In the genomic region with DNA sequence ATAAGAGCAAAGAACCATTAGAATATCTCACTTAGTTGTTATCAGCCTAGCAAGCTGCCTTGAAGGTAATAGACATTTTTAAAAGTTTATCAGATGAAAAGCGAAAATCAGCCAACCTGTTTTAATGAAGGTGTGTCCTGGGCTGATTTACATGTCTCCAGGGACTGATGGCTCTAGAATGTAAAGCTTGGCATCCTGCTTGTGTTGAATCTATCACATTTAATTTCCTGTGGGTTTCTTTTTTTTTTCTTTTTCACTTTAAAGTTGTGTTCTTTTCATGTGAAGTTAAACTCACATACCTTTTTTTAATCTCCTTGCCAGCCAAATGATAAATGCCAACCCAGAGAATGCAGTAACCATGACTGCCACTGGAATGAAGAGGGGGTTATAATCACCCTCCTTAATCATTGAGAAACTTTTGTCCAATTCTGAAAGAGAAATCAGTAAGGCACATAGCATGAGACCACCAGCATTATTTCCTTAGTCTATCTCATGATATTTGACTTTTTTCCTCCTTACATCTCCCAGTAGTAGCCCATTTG, we compare ENCODE assay signal across 21 cellular contexts. TPM values are rescaled to one million over a fixed set of nuclear protein-coding genes. Genes with fewer than 3 reads are reported as not detected.
DNase-seq lines count a peak whose midpoint lies in the region; ATAC-seq lines count a peak whose summit lies in the region.
"Had no signal": no experiment of that assay in that cellular context is flagged by ENCODE, and none has a peak within 500 bp of the region (broad histone marks: within the 10 kb centered on the region; RNA-seq: fewer than 3 reads in every experiment).

No MANE protein-coding gene starts in this region.

- H3K36me3 Mint-ChIP-seq in activated CD4-positive, alpha-beta T cell treated with anti-CD3 and anti-CD28 coated beads for 36 hours (ENCODE audit: low read depth): peaks cover 88% of the 10 kb centered on the region
- H3K36me3 Mint-ChIP-seq in IgD-negative memory B cell: peaks cover 47% of the 10 kb centered on the region
- peaks cover 99% of the 10 kb centered on the region for H3K36me3 Mint-ChIP-seq in activated T-helper 17 cell treated with anti-CD3 and anti-CD28 coated beads, Interleukin-2, amount 50 U/mL, for 72 hours (ENCODE audit: low read depth)
- peaks cover 55 to 84% (median 79%) of the 10 kb centered on the region in 5 donors for H3K36me3 Mint-ChIP-seq in naive thymus-derived CD4-positive, alpha-beta T cell
- H3K36me3 Mint-ChIP-seq: mesothelial cell of epicardium had no signal

- H3K36me3 ChIP-seq in naive thymus-derived CD4-positive, alpha-beta T cell (ENCODE audit: control insufficient read depth in 2 of 3, insufficient read depth in 3 of 3, low read length in 3 of 3): peaks cover 5 to 53% (median 42%) of the 10 kb centered on the region in 3 experiments
- H3K36me3 ChIP-seq: BE2C, brain microvascular endothelial cell, gastroesophageal sphincter, thyroid gland had no signal

- intact Hi-C loops in activated CD4-positive, alpha-beta T cell treated with anti-CD3 and anti-CD28 coated beads for 36 hours (cut with DNase I, micrococcal nuclease): loop anchor here in 1 of 2 experiments (10.0 kb wide), 1 partner anchor 373 kb away; the partner anchor contains the start of gene KIFAP3
- intact Hi-C loops in naive thymus-derived CD4-positive, alpha-beta T cell (cut with micrococcal nuclease): loop anchor here in 1 of 2 donors (1.0 to 10.0 kb wide), 3 partner anchors 8 to 1987 kb away; partner anchors contain the start of gene SELL

- H3K27ac ChIP-seq in naive thymus-derived CD4-positive, alpha-beta T cell (ENCODE audit: low read depth, low read length): peak overlapping the region; percentile 70
- H3K27ac ChIP-seq: brain microvascular endothelial cell, gastroesophageal sphincter, thyroid gland had no signal

- H3K4me1 ChIP-seq in naive thymus-derived CD4-positive, alpha-beta T cell (ENCODE audit: control insufficient read depth in 2 of 2, insufficient read depth in 2 of 2, low read length in 2 of 2): peaks cover 87 to 99% of the 10 kb centered on the region in 2 donors
- H3K4me1 ChIP-seq: BE2C, gastroesophageal sphincter, thyroid gland had no signal

- POLR2A ChIA-PET in activated CD4-positive, alpha-beta T cell treated with anti-CD3 and anti-CD28 coated beads for 36 hours (lab: Charles Lee): interaction anchor here (0.7 kb wide), 1 partner anchor 31 kb away, joined by 7 read pairs; no protein-coding TSS in a partner anchor
- POLR2A ChIA-PET in naive thymus-derived CD4-positive, alpha-beta T cell (lab: Charles Lee): interaction anchor here (0.7 to 13.0 kb wide), 9 partner anchors 6 to 103 kb away, joined by 3 to 216 read pairs (median 4); no protein-coding TSS in a partner anchor

- CTCF ChIA-PET in activated CD4-positive, alpha-beta T cell treated with anti-CD3 and anti-CD28 coated beads for 36 hours (lab: Charles Lee): interaction anchor here (0.7 to 3.3 kb wide), 5 partner anchors 9 to 100 kb away, joined by 3 to 20 read pairs (median 8); no protein-coding TSS in a partner anchor
- CTCF ChIA-PET in naive thymus-derived CD4-positive, alpha-beta T cell (lab: Charles Lee): interaction anchor here (0.6 to 10.3 kb wide), 9 partner anchors 8 to 1262 kb away, joined by 4 to 121 read pairs (median 5); partner anchors contain the start of gene F5

- DNase-seq in activated CD4-positive, alpha-beta T cell treated with anti-CD3 and anti-CD28 coated beads for 36 hours: no peak
- no peak for DNase-seq in activated CD4-positive, alpha-beta T cell treated with anti-CD3 and anti-CD28 coated beads, Interleukin-2, amount 50 U/mL, for 48 hours
- DNase-seq in naive thymus-derived CD4-positive, alpha-beta T cell: peak in 7 of 9 donors; percentile 53 to 81 (median 72)
- no peak for DNase-seq in GM19238 (ENCODE audit: insufficient read length, low spot score)
- no peak for DNase-seq in stimulated activated CD4-positive, alpha-beta T cell treated with anti-CD3 and anti-CD28 coated beads, Interleukin-4, amount 100 ng/mL, for 24 hours
- DNase-seq: 8988T; activated CD8-positive, alpha-beta memory T cell treated with anti-CD3 and anti-CD28 coated beads for 24 hours; BE2C; brain microvascular endothelial cell; cortex of kidney; left colon; NCI-H146; NCI-H774; SK-N-SH; thyroid gland had no signal

- no peak for ATAC-seq in activated CD4-positive, alpha-beta T cell treated with anti-CD3 and anti-CD28 coated beads for 36 hours
- ATAC-seq in activated T-helper 17 cell treated with anti-CD3 and anti-CD28 coated beads, Interleukin-2, amount 50 U/mL, for 72 hours (replicated peaks): no peak
- ATAC-seq in naive thymus-derived CD4-positive, alpha-beta T cell: peak; percentile 78
- no peak for ATAC-seq in HG03045 (IDR thresholded peaks at IDR 0.05; ENCODE audit: unreplicated experiment)
- ATAC-seq: gastroesophageal sphincter, left colon had no signal

- no peaks in the 10 kb centered on the region for H3K27me3 Mint-ChIP-seq in activated CD4-positive, alpha-beta T cell treated with anti-CD3 and anti-CD28 coated beads for 36 hours
- H3K27me3 Mint-ChIP-seq in IgD-negative memory B cell: no peaks in the 10 kb centered on the region
- no peaks in the 10 kb centered on the region for H3K27me3 Mint-ChIP-seq in activated T-helper 17 cell treated with anti-CD3 and anti-CD28 coated beads, Interleukin-2, amount 50 U/mL, for 72 hours
- no peaks in the 10 kb centered on the region for H3K27me3 Mint-ChIP-seq in naive thymus-derived CD4-positive, alpha-beta T cell

- peaks cover 2% of the 10 kb centered on the region for H3K9me3 Mint-ChIP-seq in activated CD4-positive, alpha-beta T cell treated with anti-CD3 and anti-CD28 coated beads for 36 hours (ENCODE audit: low read depth)
- no peaks in the 10 kb centered on the region for H3K9me3 Mint-ChIP-seq in IgD-negative memory B cell
- no peaks in the 10 kb centered on the region for H3K9me3 Mint-ChIP-seq in activated T-helper 17 cell treated with anti-CD3 and anti-CD28 coated beads, Interleukin-2, amount 50 U/mL, for 72 hours
- peaks cover 0 to 3% (median 0%) of the 10 kb centered on the region in 11 donors for H3K9me3 Mint-ChIP-seq in naive thymus-derived CD4-positive, alpha-beta T cell
- H3K9me3 Mint-ChIP-seq: mesothelial cell of epicardium had no signal

- no peaks in the 10 kb centered on the region for H3K27me3 ChIP-seq in naive thymus-derived CD4-positive, alpha-beta T cell (ENCODE audit: control insufficient read depth in 2 of 2, insufficient read depth in 2 of 2, low read length in 2 of 2)
- H3K27me3 ChIP-seq: brain microvascular endothelial cell, gastroesophageal sphincter, thyroid gland had no signal

- H3K9me3 ChIP-seq in naive thymus-derived CD4-positive, alpha-beta T cell (ENCODE audit: control insufficient read depth in 2 of 3, low read length in 3 of 3): no peaks in the 10 kb centered on the region
- H3K9me3 ChIP-seq: BE2C, gastroesophageal sphincter, SK-N-SH, thyroid gland had no signal

- peak overlapping the region; percentile 45 for H3K4me3 Mint-ChIP-seq in activated CD4-positive, alpha-beta T cell treated with anti-CD3 and anti-CD28 coated beads for 36 hours
- H3K4me3 Mint-ChIP-seq in IgD-negative memory B cell: peak overlapping the region; percentile 65 to 96 (median 88)
- peak overlapping the region; percentile 91 for H3K4me3 Mint-ChIP-seq in activated T-helper 17 cell treated with anti-CD3 and anti-CD28 coated beads, Interleukin-2, amount 50 U/mL, for 72 hours
- H3K4me3 Mint-ChIP-seq in naive thymus-derived CD4-positive, alpha-beta T cell: peak overlapping the region in 9 of 10 donors; percentile 63 to 99 (median 95)
- H3K4me3 Mint-ChIP-seq: mesothelial cell of epicardium had no signal

- peak overlapping the region; percentile 85 for H3K27ac Mint-ChIP-seq in activated CD4-positive, alpha-beta T cell treated with anti-CD3 and anti-CD28 coated beads for 36 hours
- H3K27ac Mint-ChIP-seq in IgD-negative memory B cell: peak overlapping the region; percentile 65 to 94 (median 82)
- H3K27ac Mint-ChIP-seq in activated T-helper 17 cell treated with anti-CD3 and anti-CD28 coated beads, Interleukin-2, amount 50 U/mL, for 72 hours: peak overlapping the region; percentile 65
- peak overlapping the region in 7 of 9 donors; percentile 66 to 97 (median 90) for H3K27ac Mint-ChIP-seq in naive thymus-derived CD4-positive, alpha-beta T cell
- H3K27ac Mint-ChIP-seq: mesothelial cell of epicardium had no signal

- H3K4me1 Mint-ChIP-seq in activated CD4-positive, alpha-beta T cell treated with anti-CD3 and anti-CD28 coated beads for 36 hours: peaks cover 98% of the 10 kb centered on the region
- peaks cover 82 to 88% (median 87%) of the 10 kb centered on the region in 3 donors for H3K4me1 Mint-ChIP-seq in IgD-negative memory B cell
- H3K4me1 Mint-ChIP-seq in activated T-helper 17 cell treated with anti-CD3 and anti-CD28 coated beads, Interleukin-2, amount 50 U/mL, for 72 hours: peaks cover 68% of the 10 kb centered on the region
- H3K4me1 Mint-ChIP-seq in naive thymus-derived CD4-positive, alpha-beta T cell: peaks cover 62 to 98% (median 90%) of the 10 kb centered on the region in 7 donors

- H3K4me3 ChIP-seq in naive thymus-derived CD4-positive, alpha-beta T cell (ENCODE audit: low read length): peak overlapping the region; percentile 38
- H3K4me3 ChIP-seq: gastroesophageal sphincter, thyroid gland had no signal

RNA-seq across cellular contexts. Expression of gene SELL, which starts 10.1 kb away (rescaled TPM):
- 100 to 1,000 TPM; 206 to 262 TPM for total RNA-seq in activated CD4-positive, alpha-beta T cell treated with anti-CD3 and anti-CD28 coated beads for 36 hours
- polyA plus RNA-seq in IgD-negative memory B cell: 1,261 TPM
- 100 to 1,000 TPM; 143 to 221 TPM for total RNA-seq in activated T-helper 17 cell treated with anti-CD3 and anti-CD28 coated beads, Interleukin-2, amount 50 U/mL, for 72 hours
- total RNA-seq in naive thymus-derived CD4-positive, alpha-beta T cell: 100 to 1,000 TPM; 303 to 633 (median 519) TPM
- polyA plus RNA-seq in naive thymus-derived CD4-positive, alpha-beta T cell: 1,000 to 10,000 TPM; 2,291 to 2,521 TPM
- total RNA-seq: epithelial cell of proximal tubule had no signal

RNA-seq across cellular contexts. Expression of gene SELE, which starts 32.5 kb away (rescaled TPM):
- total RNA-seq in activated CD4-positive, alpha-beta T cell treated with anti-CD3 and anti-CD28 coated beads for 36 hours: not detected
- not detected for polyA plus RNA-seq in IgD-negative memory B cell
- total RNA-seq in activated T-helper 17 cell treated with anti-CD3 and anti-CD28 coated beads, Interleukin-2, amount 50 U/mL, for 72 hours: not detected
- not detected for total RNA-seq in naive thymus-derived CD4-positive, alpha-beta T cell
- polyA plus RNA-seq in naive thymus-derived CD4-positive, alpha-beta T cell: not detected
- total RNA-seq: epithelial cell of proximal tubule had no signal

Comparison
In these comparisons a context has a peak if more than half of its experiments do, and no peak if none do; other contexts are left out.
1. DNase-seq: peak in naive thymus-derived CD4-positive, alpha-beta T cell (7 of 9); none in activated CD4-positive, alpha-beta T cell treated with anti-CD3 and anti-CD28 coated beads for 36 hours (single experiment), activated CD4-positive, alpha-beta T cell treated with anti-CD3 and anti-CD28 coated beads, Interleukin-2, amount 50 U/mL, for 48 hours (0 of 2), GM19238 (single experiment) and stimulated activated CD4-positive, alpha-beta T cell treated with anti-CD3 and anti-CD28 coated beads, Interleukin-4, amount 100 ng/mL, for 24 hours (single experiment).
2. H3K4me3 Mint-ChIP-seq: peak in every context shown above with its lines; median percentile 95 in naive thymus-derived CD4-positive, alpha-beta T cell; 91 in activated T-helper 17 cell treated with anti-CD3 and anti-CD28 coated beads, Interleukin-2, amount 50 U/mL, for 72 hours; 88 in IgD-negative memory B cell; 45 in activated CD4-positive, alpha-beta T cell treated with anti-CD3 and anti-CD28 coated beads for 36 hours.
3. Peak in every context shown above with its lines, with median percentiles within 50 percentile points of each other: H3K27ac Mint-ChIP-seq.